In the genomic region with DNA sequence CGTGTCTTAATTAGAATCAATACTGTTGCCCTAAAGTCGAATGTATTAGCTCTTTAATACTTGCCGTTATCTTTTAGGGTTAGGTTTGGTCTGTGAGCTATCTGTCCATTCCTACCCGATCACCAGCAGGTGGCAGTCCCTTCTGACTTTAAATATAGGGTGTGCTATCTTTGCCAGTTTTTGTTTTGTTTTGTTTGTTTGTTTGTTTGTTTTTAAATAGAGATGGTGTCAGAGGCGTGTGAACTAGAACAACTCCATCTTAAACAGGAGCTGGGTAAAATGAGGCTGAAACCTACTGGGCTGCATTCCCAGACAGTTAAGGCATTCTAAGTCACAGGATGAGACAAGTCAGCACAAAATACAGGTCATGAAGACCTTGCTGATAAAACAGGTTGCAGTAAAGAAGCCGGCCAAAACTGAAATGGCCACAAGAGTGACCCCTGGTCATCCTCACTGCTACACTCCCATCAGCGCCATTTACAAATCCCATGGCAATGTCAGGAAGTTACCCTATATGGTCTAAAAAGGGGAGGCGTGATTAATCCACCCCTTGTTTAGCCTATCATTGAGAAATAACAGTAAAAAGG, we compare ENCODE assay signal across 8 cellular contexts. TPM values are rescaled to one million over a fixed set of nuclear protein-coding genes. Genes with fewer than 3 reads are reported as not detected.
DNase-seq lines count a peak whose midpoint lies in the region; TF ChIP-seq lines count a peak whose summit lies in the region.

No MANE protein-coding gene starts in this region.

- DNase-seq in GM20000 (ENCODE audit: low spot score), result peak; percentile 79
- DNase-seq in NCI-H1694 treated with DMSO at 0.1 percent for 48 hours (lab: John Stamatoyannopoulos, UW), result peak; percentile 19
- peak; percentile 71 for DNase-seq in dermis blood vessel endothelial cell
- DNase-seq in stimulated activated CD8-positive, alpha-beta memory T cell treated with anti-CD3 and anti-CD28 coated beads, Interleukin-4, amount 100 ng/mL, for 48 hours, result peak; percentile 44
- DNase-seq in NK-92 treated with Interleukin-12 subunit alpha and Interleukin-12 subunit beta, amount 100 ng/mL, for 24 hours (lab: John Stamatoyannopoulos, UW), result no peak

- H3K27me3 ChIP-seq in BLaER1 (no peaks in the 10 kb centered on the region), liver (ENCODE audit: control insufficient read depth in 4 of 4, insufficient read depth in 4 of 4, low read length in 3 of 4) (no peaks in the 10 kb centered on the region)

- peaks cover 36% of the 10 kb centered on the region for H3K4me1 ChIP-seq in BLaER1
- peaks cover 0 to 33% (median 22%) of the 10 kb centered on the region in 4 donors for H3K4me1 ChIP-seq in liver (ENCODE audit: control insufficient read depth in 4 of 4, insufficient read depth in 4 of 4, low read length in 3 of 4)

- H3K4me2 ChIP-seq in BLaER1, result peak overlapping the region; percentile 82

- peak overlapping the region; percentile 92 for H3K27ac ChIP-seq in BLaER1
- H3K27ac ChIP-seq in liver (ENCODE audit: low read depth in 1 of 2, low read length in 2 of 2), result peak overlapping the region; percentile 94 to 100

- peak; percentile 78 to 83 for TF ChIP-seq RAD21 in liver (IDR thresholded peaks at IDR 0.05)

- H3K36me3 ChIP-seq in BLaER1, result peaks cover 31% of the 10 kb centered on the region
- no peaks in the 10 kb centered on the region for H3K36me3 ChIP-seq in liver (ENCODE audit: control insufficient read depth in 4 of 4, insufficient read depth in 3 of 4, low read depth in 1 of 4, low read length in 3 of 4)

- H3K9ac ChIP-seq in BLaER1 (peak overlapping the region; percentile 95), liver (ENCODE audit: low read depth in 1 of 2, low read length in 2 of 2) (peak overlapping the region; percentile 33 to 80)

- peaks cover 23% of the 10 kb centered on the region for H4K20me1 ChIP-seq in BLaER1

- peak; percentile 76 for TF ChIP-seq CTCF in GM20000 (IDR thresholded peaks at IDR 0.05; ENCODE audit: extremely low read depth, missing control alignments)
- TF ChIP-seq CTCF in WI38 (IDR thresholded peaks at IDR 0.05; ENCODE audit: low read depth, low read length), result peak; percentile 44
- peak; percentile 57 for TF ChIP-seq CTCF in liver (IDR thresholded peaks at IDR 0.05; ENCODE audit: low read depth, low read length, missing input control)

- H3K4me3 ChIP-seq in BLaER1, result peak overlapping the region; percentile 97
- H3K4me3 ChIP-seq in WI38 (ENCODE audit: low read depth, low read length), result peak overlapping the region; percentile 93
- H3K4me3 ChIP-seq in liver (ENCODE audit: low read depth in 1 of 3, low read length in 3 of 3), result peak overlapping the region; percentile 73 to 91 (median 83)

- H3K9me3 ChIP-seq in BLaER1 (peaks cover 26% of the 10 kb centered on the region), liver (ENCODE audit: control insufficient read depth in 4 of 4, low read length in 3 of 4) (no peaks in the 10 kb centered on the region)

- 19% methylated on average over 8 of the region's 8 CpGs for WGBS in liver

TF ChIP-seq in liver, 16 proteins besides CTCF, POLR2A, EP300 and RAD21:
- TF ChIP-seq, protein P1, sequence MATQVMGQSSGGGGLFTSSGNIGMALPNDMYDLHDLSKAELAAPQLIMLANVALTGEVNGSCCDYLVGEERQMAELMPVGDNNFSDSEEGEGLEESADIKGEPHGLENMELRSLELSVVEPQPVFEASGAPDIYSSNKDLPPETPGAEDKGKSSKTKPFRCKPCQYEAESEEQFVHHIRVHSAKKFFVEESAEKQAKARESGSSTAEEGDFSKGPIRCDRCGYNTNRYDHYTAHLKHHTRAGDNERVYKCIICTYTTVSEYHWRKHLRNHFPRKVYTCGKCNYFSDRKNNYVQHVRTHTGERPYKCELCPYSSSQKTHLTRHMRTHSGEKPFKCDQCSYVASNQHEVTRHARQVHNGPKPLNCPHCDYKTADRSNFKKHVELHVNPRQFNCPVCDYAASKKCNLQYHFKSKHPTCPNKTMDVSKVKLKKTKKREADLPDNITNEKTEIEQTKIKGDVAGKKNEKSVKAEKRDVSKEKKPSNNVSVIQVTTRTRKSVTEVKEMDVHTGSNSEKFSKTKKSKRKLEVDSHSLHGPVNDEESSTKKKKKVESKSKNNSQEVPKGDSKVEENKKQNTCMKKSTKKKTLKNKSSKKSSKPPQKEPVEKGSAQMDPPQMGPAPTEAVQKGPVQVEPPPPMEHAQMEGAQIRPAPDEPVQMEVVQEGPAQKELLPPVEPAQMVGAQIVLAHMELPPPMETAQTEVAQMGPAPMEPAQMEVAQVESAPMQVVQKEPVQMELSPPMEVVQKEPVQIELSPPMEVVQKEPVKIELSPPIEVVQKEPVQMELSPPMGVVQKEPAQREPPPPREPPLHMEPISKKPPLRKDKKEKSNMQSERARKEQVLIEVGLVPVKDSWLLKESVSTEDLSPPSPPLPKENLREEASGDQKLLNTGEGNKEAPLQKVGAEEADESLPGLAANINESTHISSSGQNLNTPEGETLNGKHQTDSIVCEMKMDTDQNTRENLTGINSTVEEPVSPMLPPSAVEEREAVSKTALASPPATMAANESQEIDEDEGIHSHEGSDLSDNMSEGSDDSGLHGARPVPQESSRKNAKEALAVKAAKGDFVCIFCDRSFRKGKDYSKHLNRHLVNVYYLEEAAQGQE (IDR thresholded peaks at IDR 0.05), result no peak
- TF ChIP-seq, protein P2, sequence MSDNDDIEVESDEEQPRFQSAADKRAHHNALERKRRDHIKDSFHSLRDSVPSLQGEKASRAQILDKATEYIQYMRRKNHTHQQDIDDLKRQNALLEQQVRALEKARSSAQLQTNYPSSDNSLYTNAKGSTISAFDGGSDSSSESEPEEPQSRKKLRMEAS (IDR thresholded peaks at IDR 0.05), result no peak
- TF ChIP-seq GABPA (IDR thresholded peaks at IDR 0.05 in 1 of 2, conservative IDR thresholded peaks at IDR 0.05 in 1 of 2), result no peak
- TF ChIP-seq HNF4A (conservative IDR thresholded peaks at IDR 0.05), result no peak
- no peak for TF ChIP-seq TAF1 (conservative IDR thresholded peaks at IDR 0.05)
- TF ChIP-seq EGR1 (IDR thresholded peaks at IDR 0.05; ENCODE audit: low read depth in 2 of 2), result no peak
- TF ChIP-seq HNF4G (IDR thresholded peaks at IDR 0.05), result no peak
- TF ChIP-seq RXRA (IDR thresholded peaks at IDR 0.05), result no peak
- no peak for TF ChIP-seq FOXA1 (IDR thresholded peaks at IDR 0.05)

RNA-seq across cellular contexts. Expression of a gene that starts 1.5 kb away (rescaled TPM):
- 14.6 and 21.3 TPM in 2 replicates for total RNA-seq in dermis blood vessel endothelial cell
- total RNA-seq in liver, result 10 to 100 TPM in 1 of 2 donors, 1 to 10 TPM in 1; 9.5 to 17.0 TPM
- polyA plus RNA-seq in liver, result 1 to 10 TPM; 6.3 to 7.0 TPM
